In the genomic region with DNA sequence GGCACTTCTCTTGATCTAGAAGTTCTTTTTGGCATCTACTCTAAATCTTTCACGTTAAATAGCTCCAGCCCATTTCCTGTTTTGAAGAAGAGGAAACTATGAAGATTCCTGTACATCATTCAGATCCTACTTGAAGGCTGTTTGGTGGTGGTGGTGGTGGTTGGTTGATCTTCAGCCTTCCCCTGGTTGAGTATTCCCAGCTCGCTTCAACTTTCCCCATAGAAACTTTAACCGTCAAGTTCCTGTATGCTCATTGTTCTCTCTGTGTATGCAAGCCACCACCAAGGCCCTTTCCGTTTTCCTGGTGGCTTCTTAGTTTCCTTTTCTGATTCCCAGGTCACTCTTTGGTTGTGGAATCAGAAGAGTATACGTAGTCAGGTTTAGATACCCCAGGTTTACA, we compare ENCODE assay signal across 22 cellular contexts. TPM values are rescaled to one million over a fixed set of nuclear protein-coding genes. Genes with fewer than 3 reads are reported as not detected.
DNase-seq lines count a peak whose midpoint lies in the region; ATAC-seq and TF ChIP-seq lines count a peak whose summit lies in the region.
"Had no signal": no experiment of that assay in that cellular context is flagged by ENCODE, and none has a peak within 500 bp of the region (broad histone marks: within the 10 kb centered on the region; RNA-seq: fewer than 3 reads in every experiment).

No MANE protein-coding gene starts in this region.

- H3K4me3 Mint-ChIP-seq in T-helper 1 cell treated with Interleukin-12 subunit alpha and Interleukin-12 subunit beta and Interleukin-4 antibody, amounts not matched to agents 30 μg/mL and 1 μg/mL, for 36 hours, result peak overlapping the region; percentile 1
- no peak overlapping the region for H3K4me3 Mint-ChIP-seq in natural killer cell treated with Interleukin-12 subunit alpha and Interleukin-12 subunit beta and Interleukin-15 and Interleukin-18, amount 100 ng/mL, for 72 hours
- H3K4me3 Mint-ChIP-seq in natural killer cell (no peak overlapping the region), nephron progenitor cell (no peak overlapping the region), GM23338 (no peak overlapping the region)
- H3K4me3 Mint-ChIP-seq in T-helper 2 cell treated with Interferon-gamma antibody and Interleukin-4, amounts not matched to agents 5 μg/mL and 100 μg/mL, for 36 hours, result no peak overlapping the region
- H3K4me3 Mint-ChIP-seq: central memory CD8-positive, alpha-beta T cell; stimulated activated naive CD8-positive, alpha-beta T cell treated with anti-CD3 and anti-CD28 coated beads, Interleukin-15, amount 100 ng/mL, for 72 hours had no signal

- no peaks in the 10 kb centered on the region for H3K27me3 ChIP-seq in GM23338 (ENCODE audit: insufficient read depth)
- H3K27me3 ChIP-seq: ovary, right lobe of liver, tibial artery had no signal

- H3K36me3 ChIP-seq in GM23338 (ENCODE audit: insufficient read depth), result no peaks in the 10 kb centered on the region
- H3K36me3 ChIP-seq: ovary had no signal

- TF ChIP-seq CTCF in natural killer cell (IDR thresholded peaks at IDR 0.05) (no peak), nephron progenitor cell (IDR thresholded peaks at IDR 0.05) (no peak), GM23338 (conservative IDR thresholded peaks at IDR 0.05; ENCODE audit: low read depth in 2 of 2) (no peak)

- no peak overlapping the region for H3K4me3 ChIP-seq in GM23338
- H3K4me3 ChIP-seq: ovary, right lobe of liver, tibial artery had no signal

- H3K9me2 ChIP-seq in GM23338 (ENCODE audit: insufficient read depth), result no peaks in the 10 kb centered on the region

- H3K4me1 Mint-ChIP-seq in T-helper 1 cell treated with Interleukin-12 subunit alpha and Interleukin-12 subunit beta and Interleukin-4 antibody, amounts not matched to agents 30 μg/mL and 1 μg/mL, for 36 hours (ENCODE audit: low read depth), result peaks cover 34% of the 10 kb centered on the region
- H3K4me1 Mint-ChIP-seq in natural killer cell treated with Interleukin-12 subunit alpha and Interleukin-12 subunit beta and Interleukin-15 and Interleukin-18, amount 100 ng/mL, for 72 hours (ENCODE audit: low read depth in 2 of 2), result peaks cover 29 to 33% of the 10 kb centered on the region in 2 donors
- peaks cover 20 to 30% of the 10 kb centered on the region in 2 donors for H3K4me1 Mint-ChIP-seq in natural killer cell
- peaks cover 41% of the 10 kb centered on the region for H3K4me1 Mint-ChIP-seq in nephron progenitor cell
- peaks cover 28% of the 10 kb centered on the region for H3K4me1 Mint-ChIP-seq in T-helper 2 cell treated with Interferon-gamma antibody and Interleukin-4, amounts not matched to agents 5 μg/mL and 100 μg/mL, for 36 hours (ENCODE audit: low read depth)
- H3K4me1 Mint-ChIP-seq in GM23338, result peaks cover 8% of the 10 kb centered on the region

- H2AFZ ChIP-seq in GM23338, result no peak overlapping the region

- DNase-seq in T-helper 1 cell (no peak), natural killer cell (no peak), nephron progenitor cell (no peak), GM23338 (ENCODE audit: low spot score) (no peak), DMS53 (lab: John Stamatoyannopoulos, UW) (no peak)
- no peak for DNase-seq in natural killer cell treated with Interleukin-12 subunit alpha and Interleukin-12 subunit beta and Interleukin-15 and Interleukin-18, amount 100 ng/mL, for 72 hours (ENCODE audit: low spot score)
- no peak for DNase-seq in T-helper 2 cell treated with Interferon-gamma antibody and Interleukin-4, amounts not matched to agents 5 μg/mL and 100 μg/mL, for 36 hours (ENCODE audit: low spot score)
- DNase-seq: DMS79 treated with DMSO at 0.1 percent for 48 hours; kidney glomerular epithelial cell; mesenchymal stem cell; NCI-H2081; NCI-H345; ovary; right lobe of liver; stimulated activated naive CD8-positive, alpha-beta T cell treated with anti-CD3 and anti-CD28 coated beads, Interleukin-15, amount 100 ng/mL, for 72 hours; tibial artery had no signal

- intact Hi-C loops in natural killer cell (cut with micrococcal nuclease), result loop anchor here (10.0 kb wide), 2 partner anchors 110 to 210 kb away; a partner anchor contains a TSS

- 0 out of 2 replicates have a peak, but pooled peaks cover under 1% of the 10 kb centered on the region for H4K20me1 ChIP-seq in GM23338 (replicated peaks; ENCODE audit: insufficient read depth)

- H3K36me3 Mint-ChIP-seq in T-helper 1 cell treated with Interleukin-12 subunit alpha and Interleukin-12 subunit beta and Interleukin-4 antibody, amounts not matched to agents 30 μg/mL and 1 μg/mL, for 36 hours (ENCODE audit: low read depth), result peaks cover 3% of the 10 kb centered on the region
- H3K36me3 Mint-ChIP-seq in natural killer cell treated with Interleukin-12 subunit alpha and Interleukin-12 subunit beta and Interleukin-15 and Interleukin-18, amount 100 ng/mL, for 72 hours, result no peaks in the 10 kb centered on the region
- H3K36me3 Mint-ChIP-seq in natural killer cell (no peaks in the 10 kb centered on the region), nephron progenitor cell (ENCODE audit: low read depth) (no peaks in the 10 kb centered on the region), GM23338 (ENCODE audit: low read depth) (peaks cover 3% of the 10 kb centered on the region; the same call in 1 of the 3 replicates)
- no peaks in the 10 kb centered on the region for H3K36me3 Mint-ChIP-seq in T-helper 2 cell treated with Interferon-gamma antibody and Interleukin-4, amounts not matched to agents 5 μg/mL and 100 μg/mL, for 36 hours (ENCODE audit: low read depth)

- peaks cover 12% of the 10 kb centered on the region; the same call in 1 of the 2 replicates for H3K4me1 ChIP-seq in GM23338 (ENCODE audit: insufficient read depth)

- H3K27ac Mint-ChIP-seq in T-helper 1 cell treated with Interleukin-12 subunit alpha and Interleukin-12 subunit beta and Interleukin-4 antibody, amounts not matched to agents 30 μg/mL and 1 μg/mL, for 36 hours, result peak overlapping the region; percentile 32
- peak overlapping the region; percentile 6 to 21 for H3K27ac Mint-ChIP-seq in natural killer cell treated with Interleukin-12 subunit alpha and Interleukin-12 subunit beta and Interleukin-15 and Interleukin-18, amount 100 ng/mL, for 72 hours
- H3K27ac Mint-ChIP-seq in natural killer cell (peak overlapping the region in 1 of 2 donors; percentile 61), nephron progenitor cell (peak overlapping the region; percentile 7), GM23338 (no peak overlapping the region)
- H3K27ac Mint-ChIP-seq in T-helper 2 cell treated with Interferon-gamma antibody and Interleukin-4, amounts not matched to agents 5 μg/mL and 100 μg/mL, for 36 hours, result no peak overlapping the region

- no peaks in the 10 kb centered on the region for H3K9me3 Mint-ChIP-seq in T-helper 1 cell treated with Interleukin-12 subunit alpha and Interleukin-12 subunit beta and Interleukin-4 antibody, amounts not matched to agents 30 μg/mL and 1 μg/mL, for 36 hours
- no peaks in the 10 kb centered on the region for H3K9me3 Mint-ChIP-seq in natural killer cell treated with Interleukin-12 subunit alpha and Interleukin-12 subunit beta and Interleukin-15 and Interleukin-18, amount 100 ng/mL, for 72 hours
- no peaks in the 10 kb centered on the region for H3K9me3 Mint-ChIP-seq in natural killer cell
- H3K9me3 Mint-ChIP-seq in nephron progenitor cell, result no peaks in the 10 kb centered on the region
- no peaks in the 10 kb centered on the region for H3K9me3 Mint-ChIP-seq in T-helper 2 cell treated with Interferon-gamma antibody and Interleukin-4, amounts not matched to agents 5 μg/mL and 100 μg/mL, for 36 hours
- no peaks in the 10 kb centered on the region; the same call in 2 of the 3 replicates for H3K9me3 Mint-ChIP-seq in GM23338
- H3K9me3 Mint-ChIP-seq: central memory CD8-positive, alpha-beta T cell; stimulated activated naive CD8-positive, alpha-beta T cell treated with anti-CD3 and anti-CD28 coated beads, Interleukin-15, amount 100 ng/mL, for 72 hours had no signal

- H3F3A ChIP-seq in GM23338 (replicated peaks; ENCODE audit: low read depth), result peaks cover 4% of the 10 kb centered on the region; the same call in 1 of the 2 replicates

- ATAC-seq in natural killer cell treated with Interleukin-12 subunit alpha and Interleukin-12 subunit beta and Interleukin-15 and Interleukin-18, amount 100 ng/mL, for 72 hours, result no peak
- no peak for ATAC-seq in natural killer cell
- no peak for ATAC-seq in GM23338
- ATAC-seq: right lobe of liver; SK-N-SH treated with all-trans-retinoic acid at 6 μM for 48 hours; stimulated activated naive CD8-positive, alpha-beta T cell treated with anti-CD3 and anti-CD28 coated beads, Interleukin-15, amount 100 ng/mL, for 72 hours had no signal

- H3K27me3 Mint-ChIP-seq in T-helper 1 cell treated with Interleukin-12 subunit alpha and Interleukin-12 subunit beta and Interleukin-4 antibody, amounts not matched to agents 30 μg/mL and 1 μg/mL, for 36 hours (ENCODE audit: low read depth), result no peaks in the 10 kb centered on the region
- H3K27me3 Mint-ChIP-seq in natural killer cell treated with Interleukin-12 subunit alpha and Interleukin-12 subunit beta and Interleukin-15 and Interleukin-18, amount 100 ng/mL, for 72 hours, result no peaks in the 10 kb centered on the region
- no peaks in the 10 kb centered on the region for H3K27me3 Mint-ChIP-seq in natural killer cell (ENCODE audit: low read depth in 2 of 2)
- H3K27me3 Mint-ChIP-seq in nephron progenitor cell (ENCODE audit: low read depth, poor library complexity), result no peaks in the 10 kb centered on the region
- no peaks in the 10 kb centered on the region for H3K27me3 Mint-ChIP-seq in T-helper 2 cell treated with Interferon-gamma antibody and Interleukin-4, amounts not matched to agents 5 μg/mL and 100 μg/mL, for 36 hours (ENCODE audit: low read depth)
- peaks cover 22% of the 10 kb centered on the region for H3K27me3 Mint-ChIP-seq in GM23338 (ENCODE audit: insufficient read depth, low read depth, poor library complexity)
- H3K27me3 Mint-ChIP-seq: central memory CD8-positive, alpha-beta T cell; stimulated activated naive CD8-positive, alpha-beta T cell treated with anti-CD3 and anti-CD28 coated beads, Interleukin-15, amount 100 ng/mL, for 72 hours had no signal

- no peak overlapping the region for H3K27ac ChIP-seq in GM23338 (ENCODE audit: low read depth)
- H3K27ac ChIP-seq: 22Rv1, epithelial cell of prostate, ovary, right lobe of liver, tibial artery had no signal

- peaks cover 11% of the 10 kb centered on the region for H3K79me2 ChIP-seq in GM23338 (replicated peaks; ENCODE audit: insufficient read depth)

- H3K4me2 ChIP-seq in GM23338, result no peak overlapping the region

RNA-seq across cellular contexts. Expression of a gene that starts 3.3 kb away (rescaled TPM):
- total RNA-seq in natural killer cell treated with Interleukin-12 subunit alpha and Interleukin-12 subunit beta and Interleukin-15 and Interleukin-18, amount 100 ng/mL, for 72 hours, result under 1 TPM; 0.17 to 0.86 TPM
- 1 to 10 TPM; 1.7 to 3.1 (median 2.7) TPM for total RNA-seq in natural killer cell
- 0.35 TPM in 1 of 2 replicates, not detected in the other for total RNA-seq in GM23338 (2014; rRNA removed; shearing (Covaris generic))
- 0.14 and 0.18 TPM in 2 replicates for polyA plus RNA-seq in GM23338 (2016; fragmentation: Nextera tagmentation; extraction: Ambion mirVana)
- total RNA-seq: H1 had no signal

RNA-seq across cellular contexts. Expression of a gene that starts 3.4 kb away (rescaled TPM):
- total RNA-seq in natural killer cell treated with Interleukin-12 subunit alpha and Interleukin-12 subunit beta and Interleukin-15 and Interleukin-18, amount 100 ng/mL, for 72 hours, result 10 to 100 TPM; 44.6 to 44.7 TPM
- total RNA-seq in natural killer cell, result 100 to 1,000 TPM; 106 to 232 (median 144) TPM
- total RNA-seq in GM23338 (2014; rRNA removed; shearing (Covaris generic)), result 74.7 and 75.8 TPM in 2 replicates
- 50.2 and 53.5 TPM in 2 replicates for polyA plus RNA-seq in GM23338 (2016; fragmentation: Nextera tagmentation; extraction: Ambion mirVana)

RNA-seq across cellular contexts. Expression of a gene that starts 6.3 kb away (rescaled TPM):
- total RNA-seq in natural killer cell treated with Interleukin-12 subunit alpha and Interleukin-12 subunit beta and Interleukin-15 and Interleukin-18, amount 100 ng/mL, for 72 hours, result 10 to 100 TPM; 18.1 to 23.5 TPM
- total RNA-seq in natural killer cell, result 10 to 100 TPM; 33.7 to 38.0 (median 35.7) TPM
- 39.1 and 40.6 TPM in 2 replicates for total RNA-seq in GM23338 (2014; rRNA removed; shearing (Covaris generic))
- polyA plus RNA-seq in GM23338 (2016; fragmentation: Nextera tagmentation; extraction: Ambion mirVana), result 44.0 and 45.5 TPM in 2 replicates

RNA-seq across cellular contexts. Expression of a gene that starts 13.2 kb away (rescaled TPM):
- 10 to 100 TPM; 21.6 to 28.6 TPM for total RNA-seq in natural killer cell treated with Interleukin-12 subunit alpha and Interleukin-12 subunit beta and Interleukin-15 and Interleukin-18, amount 100 ng/mL, for 72 hours
- 100 to 1,000 TPM; 113 to 162 (median 119) TPM for total RNA-seq in natural killer cell
- 8.1 and 9.8 TPM in 2 replicates for total RNA-seq in GM23338 (2014; rRNA removed; shearing (Covaris generic))
- polyA plus RNA-seq in GM23338 (2016; fragmentation: Nextera tagmentation; extraction: Ambion mirVana), result 3.4 and 3.7 TPM in 2 replicates

RNA-seq across cellular contexts. Expression of a gene that starts 16.2 kb away (rescaled TPM):
- total RNA-seq in natural killer cell treated with Interleukin-12 subunit alpha and Interleukin-12 subunit beta and Interleukin-15 and Interleukin-18, amount 100 ng/mL, for 72 hours, result under 1 TPM in 1 of 2 donors, not detected in 1; 0.24 TPM
- under 1 TPM in 2 of 3 donors, not detected in 1; 0.09 TPM for total RNA-seq in natural killer cell
- 0.82 and 1.0 TPM in 2 replicates for total RNA-seq in GM23338 (2014; rRNA removed; shearing (Covaris generic))
- polyA plus RNA-seq in GM23338 (2016; fragmentation: Nextera tagmentation; extraction: Ambion mirVana), result 0.13 and 0.23 TPM in 2 replicates

Comparison
In these comparisons a context has a peak if more than half of its experiments do, and no peak if none do; other contexts are left out.
1. H3K27ac Mint-ChIP-seq: peak in T-helper 1 cell treated with Interleukin-12 subunit alpha and Interleukin-12 subunit beta and Interleukin-4 antibody, amounts not matched to agents 30 μg/mL and 1 μg/mL, for 36 hours (single experiment), natural killer cell treated with Interleukin-12 subunit alpha and Interleukin-12 subunit beta and Interleukin-15 and Interleukin-18, amount 100 ng/mL, for 72 hours (2 of 2) and nephron progenitor cell (single experiment); none in T-helper 2 cell treated with Interferon-gamma antibody and Interleukin-4, amounts not matched to agents 5 μg/mL and 100 μg/mL, for 36 hours (single experiment) and GM23338 (single experiment).